ENCODE assay signal across 18 cellular contexts in genomic region chr1:164519426-164519825, GRCh38. TPM values are rescaled to one million over a fixed set of nuclear protein-coding genes. Genes with fewer than 3 reads are reported as not detected.
DNase-seq lines count a peak whose midpoint lies in the region; ATAC-seq, FAIRE-seq and TF ChIP-seq lines count a peak whose summit lies in the region.
"Had no signal": no experiment of that assay in that cellular context is flagged by ENCODE, and none has a peak within 500 bp of the region (broad histone marks: within the 10 kb centered on the region; RNA-seq: fewer than 3 reads in every experiment).

No MANE protein-coding gene starts in this region.

- H3K36me3 Mint-ChIP-seq in brain (no peaks in the 10 kb centered on the region), neural progenitor cell (no peaks in the 10 kb centered on the region)
- H3K36me3 Mint-ChIP-seq in activated CD4-positive, alpha-beta memory T cell treated with anti-CD3 and anti-CD28 coated beads, Interleukin-2, amount 10 ng/mL, durations not matched to agents 7 days and 5 days (ENCODE audit: low read depth): no peaks in the 10 kb centered on the region
- H3K36me3 Mint-ChIP-seq: CD14-positive monocyte; CD8-positive, alpha-beta T cell had no signal

- peaks cover 20% of the 10 kb centered on the region for H3K4me1 ChIP-seq in neural progenitor cell

- H3K4me1 Mint-ChIP-seq in brain: peaks cover 52% of the 10 kb centered on the region
- peaks cover 56% of the 10 kb centered on the region for H3K4me1 Mint-ChIP-seq in neural progenitor cell
- H3K4me1 Mint-ChIP-seq in activated CD4-positive, alpha-beta memory T cell treated with anti-CD3 and anti-CD28 coated beads, Interleukin-2, amount 10 ng/mL, durations not matched to agents 7 days and 5 days: no peaks in the 10 kb centered on the region
- H3K4me1 Mint-ChIP-seq: CD14-positive monocyte had no signal

- H3K79me2 ChIP-seq in neural progenitor cell (ENCODE audit: low read depth): no peaks in the 10 kb centered on the region

- no peak overlapping the region for H3K4me3 ChIP-seq in neural progenitor cell
- H3K4me3 ChIP-seq: GM12878, GM23248, K562 had no signal

- no peak for TF ChIP-seq CTCF in D721Med (IDR thresholded peaks at IDR 0.05; ENCODE audit: insufficient read depth, missing control alignments)
- TF ChIP-seq CTCF in brain (conservative IDR thresholded peaks at IDR 0.05): no peak
- TF ChIP-seq CTCF in neural progenitor cell (IDR thresholded peaks at IDR 0.05): no peak

- peak overlapping the region in 4 of 5 experiments; percentile 0 to 23 (median 11) for H3K27ac Mint-ChIP-seq in brain
- peak overlapping the region; percentile 53 for H3K27ac Mint-ChIP-seq in neural progenitor cell
- H3K27ac Mint-ChIP-seq in activated CD4-positive, alpha-beta memory T cell treated with anti-CD3 and anti-CD28 coated beads, Interleukin-2, amount 10 ng/mL, durations not matched to agents 7 days and 5 days: no peak overlapping the region
- H3K27ac Mint-ChIP-seq: CD14-positive monocyte had no signal

- no peak overlapping the region for H3K9ac ChIP-seq in neural progenitor cell
- H3K9ac ChIP-seq: GM23248 had no signal

- DNase-seq in D721Med (ENCODE audit: insufficient read length, low spot score): no peak
- DNase-seq in fibroblast of peridontal ligament (ENCODE audit: extremely low read depth): peak; percentile 3
- DNase-seq in neural progenitor cell (ENCODE audit: low spot score): no peak
- no peak for DNase-seq in activated CD4-positive, alpha-beta memory T cell treated with anti-CD3 and anti-CD28 coated beads, Interleukin-2, amount 10 ng/mL, durations not matched to agents 7 days and 5 days
- DNase-seq in cerebellum (ENCODE audit: low spot score): no peak
- DNase-seq in D341Med (ENCODE audit: low spot score): no peak
- DNase-seq: CD8-positive, alpha-beta T cell; COR-L47; GM23248; H7 had no signal

- no peaks in the 10 kb centered on the region for H4K20me1 ChIP-seq in neural progenitor cell (ENCODE audit: low read depth)

- peaks cover 0 to 5% (median 0%) of the 10 kb centered on the region in 5 experiments for H3K9me3 Mint-ChIP-seq in brain
- H3K9me3 Mint-ChIP-seq in neural progenitor cell: peaks cover 2% of the 10 kb centered on the region
- peaks cover 4% of the 10 kb centered on the region for H3K9me3 Mint-ChIP-seq in activated CD4-positive, alpha-beta memory T cell treated with anti-CD3 and anti-CD28 coated beads, Interleukin-2, amount 10 ng/mL, durations not matched to agents 7 days and 5 days

- CTCF ChIA-PET in activated CD4-positive, alpha-beta memory T cell treated with anti-CD3 and anti-CD28 coated beads, Interleukin-2, amount 10 ng/mL, durations not matched to agents 7 days and 5 days (lab: Charles Lee): no interaction called here

- H3K27me3 Mint-ChIP-seq in brain (no peaks in the 10 kb centered on the region), neural progenitor cell (ENCODE audit: insufficient read depth, low read depth) (peaks cover 5% of the 10 kb centered on the region)
- H3K27me3 Mint-ChIP-seq in activated CD4-positive, alpha-beta memory T cell treated with anti-CD3 and anti-CD28 coated beads, Interleukin-2, amount 10 ng/mL, durations not matched to agents 7 days and 5 days: no peaks in the 10 kb centered on the region

- H3F3A ChIP-seq in neural progenitor cell (ENCODE audit: low read depth): no peaks in the 10 kb centered on the region

- POLR2A ChIA-PET in activated CD4-positive, alpha-beta memory T cell treated with anti-CD3 and anti-CD28 coated beads, Interleukin-2, amount 10 ng/mL, durations not matched to agents 7 days and 5 days (lab: Charles Lee): no interaction called here

- H2AFZ ChIP-seq in neural progenitor cell (replicated peaks): no peak overlapping the region
- H2AFZ ChIP-seq: GM23248 had no signal

- no peak for ATAC-seq in GM21723 (IDR thresholded peaks at IDR 0.05; ENCODE audit: unreplicated experiment)
- ATAC-seq: CD8-positive, alpha-beta T cell; K562 had no signal

- peak; percentile 32 for FAIRE-seq in D721Med (lab: Jason Lieb, UNC)
- FAIRE-seq: GM12878, GM18507, K562 had no signal

- H3K36me3 ChIP-seq in neural progenitor cell: no peaks in the 10 kb centered on the region

- H3K4me3 Mint-ChIP-seq in brain: no peak overlapping the region
- H3K4me3 Mint-ChIP-seq in neural progenitor cell: no peak overlapping the region
- no peak overlapping the region for H3K4me3 Mint-ChIP-seq in activated CD4-positive, alpha-beta memory T cell treated with anti-CD3 and anti-CD28 coated beads, Interleukin-2, amount 10 ng/mL, durations not matched to agents 7 days and 5 days
- H3K4me3 Mint-ChIP-seq: CD14-positive monocyte; CD8-positive, alpha-beta T cell had no signal

- no peak overlapping the region for H3K4me2 ChIP-seq in neural progenitor cell

- no peak overlapping the region for H3K27ac ChIP-seq in neural progenitor cell
- H3K27ac ChIP-seq: 22Rv1, GM23248 had no signal

- no peaks in the 10 kb centered on the region for H3K27me3 ChIP-seq in neural progenitor cell

- H3K9me3 ChIP-seq in neural progenitor cell (ENCODE audit: low read depth): no peaks in the 10 kb centered on the region

RNA-seq across cellular contexts. Expression of gene PBX1, which starts 39.6 kb away (rescaled TPM):
- polyA plus RNA-seq in brain (ENCODE audit: insufficient read depth, low read depth, low replicate concordance): 72.1 TPM
- total RNA-seq in neural progenitor cell (ENCODE audit: low replicate concordance): 75.0 and 91.1 TPM in 2 replicates
- total RNA-seq in activated CD4-positive, alpha-beta memory T cell treated with anti-CD3 and anti-CD28 coated beads, Interleukin-2, amount 10 ng/mL, durations not matched to agents 7 days and 5 days: under 1 TPM; 0.18 to 0.23 TPM
- 107 TPM for total RNA-seq in cerebellum
- total RNA-seq: G401 had no signal
- polyA plus RNA-seq: CD14-positive monocyte had no signal

Comparison
In these comparisons a context has a peak if more than half of its experiments do, and no peak if none do; other contexts are left out.
1. RNA of gene PBX1, which starts 39.6 kb away (total RNA-seq): 107 TPM in cerebellum (single experiment) and 75.0 to 91.1 TPM in neural progenitor cell; 0.18 to 0.23 TPM in activated CD4-positive, alpha-beta memory T cell treated with anti-CD3 and anti-CD28 coated beads, Interleukin-2, amount 10 ng/mL, durations not matched to agents 7 days and 5 days; every median in the first group is over 10 times any median in the second.